In the genomic region with DNA sequence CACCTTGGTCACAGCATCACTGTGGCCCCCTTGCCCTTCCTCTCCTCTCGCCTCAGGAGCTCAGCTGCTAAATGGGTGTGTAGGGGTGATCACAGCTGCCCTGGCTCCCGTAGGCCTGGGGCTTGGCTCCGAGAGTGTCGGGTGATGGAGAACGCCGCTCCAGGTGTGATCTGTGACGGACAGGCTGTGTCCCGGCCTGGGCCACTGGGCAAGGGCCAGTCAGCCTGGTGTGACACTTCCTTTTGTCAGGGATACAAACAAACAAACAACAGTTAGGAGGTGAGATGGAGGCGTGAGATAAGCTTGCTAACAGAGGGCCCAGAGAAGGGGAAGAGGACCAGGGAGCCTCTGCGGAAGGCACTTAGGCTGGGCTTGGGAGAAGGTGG, we compare ENCODE assay signal across 17 cellular contexts. TPM values are rescaled to one million over a fixed set of nuclear protein-coding genes. Genes with fewer than 3 reads are reported as not detected.
DNase-seq lines count a peak whose midpoint lies in the region; ATAC-seq and TF ChIP-seq lines count a peak whose summit lies in the region.
"Had no signal": no experiment of that assay in that cellular context is flagged by ENCODE, and none has a peak within 500 bp of the region (broad histone marks: within the 10 kb centered on the region; RNA-seq: fewer than 3 reads in every experiment).

No MANE protein-coding gene starts in this region.

- H3K9me3 ChIP-seq in heart right ventricle: no peaks in the 10 kb centered on the region
- H3K9me3 ChIP-seq in neuronal stem cell (replicated peaks in 1 of 2; ENCODE audit: control insufficient read depth in 2 of 2, insufficient read depth in 1 of 2, low read depth in 1 of 2, low read length in 2 of 2): no peaks in the 10 kb centered on the region
- H3K9me3 ChIP-seq in vagina: no peaks in the 10 kb centered on the region
- H3K9me3 ChIP-seq: HAP-1 had no signal

- DNase-seq in heart right ventricle (peak in 1 of 2 donors; percentile 16), left cardiac atrium (no peak), neuronal stem cell (ENCODE audit: low spot score) (no peak), vagina (ENCODE audit: extremely low spot score in 2 of 2) (no peak), RKO (ENCODE audit: low spot score) (no peak), left colon (no peak)
- DNase-seq in effector memory CD8-positive, alpha-beta T cell: no peak
- no peak for DNase-seq in stimulated activated CD4-positive, alpha-beta T cell treated with anti-CD3 and anti-CD28 coated beads, Interleukin-12 subunit alpha, Interleukin-12 subunit beta, amount 100 ng/mL, for 4 hours
- DNase-seq: activated CD4-positive, alpha-beta T cell treated with anti-CD3 and anti-CD28 coated beads, Interleukin-2, amount 10 ng/mL, durations not matched to agents 24 days and 14 days; DMS 273 treated with DMSO at 0.1 percent for 48 hours; Karpas-422; NCI-H1694; NCI-H526; stimulated activated naive B cell treated with anti-CD40 and anti-IgM and Interleukin-4, amounts not matched to agents 10 μg/mL and 1 μg/mL and 100 μg/mL, for 72 hours had no signal

- WGBS in heart right ventricle, 2 donors: 64 to 70% methylated on average over 10 of the region's 10 CpGs
- no CpG with 5 or more reads among the region's 10 CpGs for WGBS in neuronal stem cell (ENCODE audit: extremely low coverage in 2 of 2, insufficient read length in 2 of 2, insufficient replicate concordance in 1 of 2), 2 donors

- peak overlapping the region; percentile 91 for H2AK5ac ChIP-seq in neuronal stem cell (ENCODE audit: low read depth, low read length)

- peaks cover 17 to 64% (median 54%) of the 10 kb centered on the region in 9 donors for H3K4me1 ChIP-seq in heart right ventricle
- peaks cover 27 to 35% of the 10 kb centered on the region in 2 donors for H3K4me1 ChIP-seq in neuronal stem cell (ENCODE audit: control insufficient read depth in 2 of 2, insufficient read depth in 1 of 2, low read depth in 1 of 2, low read length in 2 of 2)
- H3K4me1 ChIP-seq in vagina: peaks cover 38% of the 10 kb centered on the region
- H3K4me1 ChIP-seq: HAP-1 had no signal

- peak overlapping the region; percentile 71 for H3K23ac ChIP-seq in neuronal stem cell (ENCODE audit: low read depth, low read length, poor library complexity)

- H3K79me1 ChIP-seq in neuronal stem cell (ENCODE audit: low read depth, low read length): no peaks in the 10 kb centered on the region

- peaks cover 0 to 27% (median 0%) of the 10 kb centered on the region in 7 donors for H3K27me3 ChIP-seq in heart right ventricle
- no peaks in the 10 kb centered on the region for H3K27me3 ChIP-seq in neuronal stem cell (ENCODE audit: control insufficient read depth in 3 of 3, insufficient read depth in 3 of 3, low read depth in 1 of 3, low read length in 3 of 3)
- no peaks in the 10 kb centered on the region for H3K27me3 ChIP-seq in vagina

- peak overlapping the region; percentile 54 to 89 for H3K4me3 Mint-ChIP-seq in effector memory CD8-positive, alpha-beta T cell
- H3K4me3 Mint-ChIP-seq: activated CD4-positive, alpha-beta T cell treated with anti-CD3 and anti-CD28 coated beads, Interleukin-2, amount 10 ng/mL, durations not matched to agents 24 days and 14 days; stimulated activated naive B cell treated with anti-CD40 and anti-IgM and Interleukin-4, amounts not matched to agents 10 μg/mL and 1 μg/mL and 100 μg/mL, for 72 hours; T-helper 2 cell treated with Interferon-gamma antibody and Interleukin-4, amounts not matched to agents 5 μg/mL and 100 μg/mL, for 36 hours had no signal

- peak overlapping the region; percentile 67 to 93 for H3K27ac Mint-ChIP-seq in effector memory CD8-positive, alpha-beta T cell
- H3K27ac Mint-ChIP-seq: stimulated activated naive B cell treated with anti-CD40 and anti-IgM and Interleukin-4, amounts not matched to agents 10 μg/mL and 1 μg/mL and 100 μg/mL, for 72 hours; T-helper 2 cell treated with Interferon-gamma antibody and Interleukin-4, amounts not matched to agents 5 μg/mL and 100 μg/mL, for 36 hours had no signal

- H2AFZ ChIP-seq in neuronal stem cell (ENCODE audit: low read length): no peak overlapping the region

- no peak overlapping the region for H4K8ac ChIP-seq in neuronal stem cell (ENCODE audit: low read depth, low read length)

- H3K27me3 Mint-ChIP-seq in effector memory CD8-positive, alpha-beta T cell: peaks cover 6 to 7% of the 10 kb centered on the region in 2 donors

- ATAC-seq in heart right ventricle (no peak), left cardiac atrium (no peak), left colon (no peak)
- ATAC-seq in effector memory CD8-positive, alpha-beta T cell (replicated peaks): no peak
- ATAC-seq: stimulated activated naive B cell treated with anti-CD40 and anti-IgM and Interleukin-4, amounts not matched to agents 10 μg/mL and 1 μg/mL and 100 μg/mL, for 72 hours had no signal

- TF ChIP-seq POLR2A in vagina (IDR thresholded peaks at IDR 0.05): no peak

- peak overlapping the region; percentile 59 for H2BK5ac ChIP-seq in neuronal stem cell (ENCODE audit: low read length)

- peak overlapping the region; percentile 89 for H3K18ac ChIP-seq in neuronal stem cell (ENCODE audit: low read length)

- H3K14ac ChIP-seq in neuronal stem cell (ENCODE audit: low read length): no peak overlapping the region

- TF ChIP-seq CTCF in heart right ventricle (IDR thresholded peaks at IDR 0.05) (no peak), vagina (IDR thresholded peaks at IDR 0.05) (no peak)

- H4K91ac ChIP-seq in neuronal stem cell (ENCODE audit: low read depth, low read length, poor library complexity): peak overlapping the region; percentile 4

- H3K9me3 Mint-ChIP-seq in effector memory CD8-positive, alpha-beta T cell: no peaks in the 10 kb centered on the region
- H3K9me3 Mint-ChIP-seq: activated CD4-positive, alpha-beta T cell treated with anti-CD3 and anti-CD28 coated beads, Interleukin-2, amount 10 ng/mL, durations not matched to agents 24 days and 14 days; stimulated activated naive B cell treated with anti-CD40 and anti-IgM and Interleukin-4, amounts not matched to agents 10 μg/mL and 1 μg/mL and 100 μg/mL, for 72 hours; T-helper 2 cell treated with Interferon-gamma antibody and Interleukin-4, amounts not matched to agents 5 μg/mL and 100 μg/mL, for 36 hours had no signal

- H3K4me1 Mint-ChIP-seq in effector memory CD8-positive, alpha-beta T cell (ENCODE audit: low read depth in 2 of 2): peaks cover 25 to 28% of the 10 kb centered on the region in 2 donors

- H3K27ac ChIP-seq in heart right ventricle (peak overlapping the region; percentile 72 to 92 (median 84)), neuronal stem cell (replicated peaks; ENCODE audit: low read length) (no peak overlapping the region), vagina (peak overlapping the region; percentile 56)

- peak overlapping the region; percentile 76 for H2BK15ac ChIP-seq in neuronal stem cell (ENCODE audit: low read length)

- H3K9ac ChIP-seq in neuronal stem cell (ENCODE audit: low read depth, low read length, poor library complexity): no peak overlapping the region

- peak overlapping the region; percentile 93 for H2BK12ac ChIP-seq in neuronal stem cell (ENCODE audit: low read length)

- intact Hi-C loops in heart right ventricle (cut with DNase I): no loop called here
- intact Hi-C loops in left cardiac atrium (cut with DNase I): no loop called here
- intact Hi-C loops in vagina (cut with DNase I): no loop called here
- intact Hi-C loops in left colon (cut with DNase I, micrococcal nuclease): no loop called here

- H2BK120ac ChIP-seq in neuronal stem cell (ENCODE audit: low read depth, low read length): no peak overlapping the region

- H3K4me2 ChIP-seq in neuronal stem cell (ENCODE audit: insufficient read depth, low read length, poor library complexity, severe bottlenecking): no peak overlapping the region

- peak overlapping the region; percentile 39 to 63 (median 52) for H3K4me3 ChIP-seq in heart right ventricle
- H3K4me3 ChIP-seq in neuronal stem cell (ENCODE audit: low read length in 2 of 2): no peak overlapping the region
- H3K4me3 ChIP-seq in vagina: peak overlapping the region in 1 of 2 donors; percentile 39
- H3K4me3 ChIP-seq: HAP-1 had no signal

- H3K4ac ChIP-seq in neuronal stem cell (ENCODE audit: low read length): no peak overlapping the region

- H3K36me3 ChIP-seq in heart right ventricle (no peaks in the 10 kb centered on the region), neuronal stem cell (replicated peaks in 1 of 2; ENCODE audit: control insufficient read depth in 2 of 2, insufficient read depth in 2 of 2, low read length in 2 of 2) (no peaks in the 10 kb centered on the region), vagina (no peaks in the 10 kb centered on the region)
- H3K36me3 ChIP-seq: HAP-1 had no signal

- peaks cover 5% of the 10 kb centered on the region for H3K36me3 Mint-ChIP-seq in effector memory CD8-positive, alpha-beta T cell (ENCODE audit: insufficient read depth)
- H3K36me3 Mint-ChIP-seq: stimulated activated naive B cell treated with anti-CD40 and anti-IgM and Interleukin-4, amounts not matched to agents 10 μg/mL and 1 μg/mL and 100 μg/mL, for 72 hours had no signal

RNA-seq across cellular contexts. Expression of a gene that starts 2.0 kb away (rescaled TPM):
- total RNA-seq in heart right ventricle (10 to 100 TPM; 11.1 to 46.3 (median 18.5) TPM), left cardiac atrium (10 to 100 TPM; 22.9 to 41.9 TPM), vagina (97.7 TPM), left colon (100 to 1,000 TPM in 1 of 2 donors, 10 to 100 TPM in 1; 81.2 to 111 TPM)
- 10 to 100 TPM; 19.2 to 27.7 TPM for polyA plus RNA-seq in heart right ventricle
- 127 TPM for polyA plus RNA-seq in neuronal stem cell (2013, experiment 1 of 2)
- 124 TPM for polyA plus RNA-seq in neuronal stem cell (2013, experiment 2 of 2)

RNA-seq across cellular contexts. Expression of a gene that starts 37.7 kb away (rescaled TPM):
- total RNA-seq in heart right ventricle (1 to 10 TPM in 2 of 10 donors, under 1 TPM in 6, not detected in 2; 0.29 to 2.4 (median 0.65) TPM), left cardiac atrium (1 to 10 TPM in 1 of 2 donors, under 1 TPM in 1; 0.97 to 1.1 TPM), vagina (10.3 TPM), left colon (1 to 10 TPM in 1 of 2 donors, under 1 TPM in 1; 0.98 to 1.4 TPM)
- polyA plus RNA-seq in heart right ventricle: under 1 TPM; 0.22 to 0.57 TPM
- 0.25 TPM for polyA plus RNA-seq in neuronal stem cell (2013, experiment 1 of 2)
- polyA plus RNA-seq in neuronal stem cell (2013, experiment 2 of 2): 0.33 TPM
- total RNA-seq: activated CD4-positive, alpha-beta T cell treated with anti-CD3 and anti-CD28 coated beads, Interleukin-2, amount 10 ng/mL, durations not matched to agents 24 days and 14 days; kidney epithelial cell had no signal

Comparison
In these comparisons a context has a peak if more than half of its experiments do, and no peak if none do; other contexts are left out.
1. H3K4me3 ChIP-seq: peak in heart right ventricle (10 of 10); none in neuronal stem cell (0 of 2).